ENCODE assay signal across 12 cellular contexts in the genomic region with DNA sequence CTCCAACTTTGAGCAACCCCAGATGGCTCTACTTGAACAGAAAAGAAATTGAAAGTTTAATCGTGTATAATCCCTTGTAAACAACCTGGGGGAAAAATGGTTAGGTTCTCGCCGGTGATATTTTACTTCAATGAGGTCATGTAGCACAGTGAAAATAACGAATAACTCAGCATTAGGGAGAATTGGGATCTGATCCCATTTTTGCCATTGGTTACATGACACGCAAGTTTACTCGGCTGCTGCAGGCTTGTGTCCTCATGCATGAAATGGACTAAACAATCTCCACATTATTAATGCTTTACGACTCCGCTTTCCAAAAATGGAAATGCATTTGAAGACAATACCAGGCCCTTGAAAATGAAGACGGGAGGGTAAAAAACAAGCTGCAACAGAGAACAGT. TPM values are rescaled to one million over a fixed set of nuclear protein-coding genes. Genes with fewer than 3 reads are reported as not detected.
DNase-seq lines count a peak whose midpoint lies in the region; ATAC-seq and TF ChIP-seq lines count a peak whose summit lies in the region.
"Had no signal": no experiment of that assay in that cellular context is flagged by ENCODE, and none has a peak within 500 bp of the region (broad histone marks: within the 10 kb centered on the region; RNA-seq: fewer than 3 reads in every experiment).

No MANE protein-coding gene starts in this region.

- H3K27me3 ChIP-seq in GM23338 (ENCODE audit: insufficient read depth) (peaks cover 9% of the 10 kb centered on the region; the same call in 1 of the 2 replicates), smooth muscle cell (ENCODE audit: low read depth) (no peaks in the 10 kb centered on the region)

- WGBS in smooth muscle cell (ENCODE audit: low lambda C conversion rate) = 90% methylated on average over 9 of the region's 9 CpGs

- POLR2A ChIA-PET in activated CD4-positive, alpha-beta memory T cell treated with anti-CD3 and anti-CD28 coated beads, Interleukin-2, amount 10 ng/mL, durations not matched to agents 7 days and 5 days (lab: Charles Lee) = interaction anchor here (1.2 to 3.3 kb wide), 3 partner anchors 11 to 90 kb away, joined by 4 to 22 read pairs (median 5); no protein-coding TSS in a partner anchor

- H4K20me1 ChIP-seq in GM23338 (replicated peaks; ENCODE audit: insufficient read depth) (no peaks in the 10 kb centered on the region), smooth muscle cell (ENCODE audit: low read depth) (no peaks in the 10 kb centered on the region)

- H3K27me3 Mint-ChIP-seq in GM23338 (ENCODE audit: insufficient read depth, low read depth, poor library complexity) = peaks cover 5% of the 10 kb centered on the region
- H3K27me3 Mint-ChIP-seq in activated CD4-positive, alpha-beta memory T cell treated with anti-CD3 and anti-CD28 coated beads, Interleukin-2, amount 10 ng/mL, durations not matched to agents 7 days and 5 days = no peaks in the 10 kb centered on the region

- H3K36me3 Mint-ChIP-seq in GM23338 (ENCODE audit: low read depth) = no peaks in the 10 kb centered on the region
- no peaks in the 10 kb centered on the region for H3K36me3 Mint-ChIP-seq in activated CD4-positive, alpha-beta memory T cell treated with anti-CD3 and anti-CD28 coated beads, Interleukin-2, amount 10 ng/mL, durations not matched to agents 7 days and 5 days (ENCODE audit: low read depth)

- no peak overlapping the region for H2AFZ ChIP-seq in GM23338
- H2AFZ ChIP-seq in smooth muscle cell (ENCODE audit: low read depth) = no peak overlapping the region

- no peak for TF ChIP-seq CTCF in C4-2B (conservative IDR thresholded peaks at IDR 0.05)
- no peak for TF ChIP-seq CTCF in GM23338 (conservative IDR thresholded peaks at IDR 0.05; ENCODE audit: low read depth in 2 of 2)
- TF ChIP-seq CTCF in smooth muscle cell (IDR thresholded peaks at IDR 0.05; ENCODE audit: borderline replicate concordance, insufficient read depth, poor library complexity, severe bottlenecking) = no peak

- CTCF ChIA-PET in activated CD4-positive, alpha-beta memory T cell treated with anti-CD3 and anti-CD28 coated beads, Interleukin-2, amount 10 ng/mL, durations not matched to agents 7 days and 5 days (lab: Charles Lee) = interaction anchor here (0.8 to 1.9 kb wide), 3 partner anchors 10 to 135 kb away, joined by 3 to 8 read pairs (median 7); partner anchors contain the start of gene LRRC37A3

- H3K9me3 ChIP-seq in smooth muscle cell (replicated peaks; ENCODE audit: low read depth) = no peaks in the 10 kb centered on the region

- H3F3A ChIP-seq in GM23338 (replicated peaks; ENCODE audit: low read depth) = no peaks in the 10 kb centered on the region
- H3F3A ChIP-seq in smooth muscle cell (ENCODE audit: low read depth) = peaks cover 14% of the 10 kb centered on the region

- no peaks in the 10 kb centered on the region for H3K79me2 ChIP-seq in GM23338 (replicated peaks; ENCODE audit: insufficient read depth)
- H3K79me2 ChIP-seq in smooth muscle cell (ENCODE audit: low read depth) = no peaks in the 10 kb centered on the region

- H3K9me3 Mint-ChIP-seq in GM23338 = no peaks in the 10 kb centered on the region
- no peaks in the 10 kb centered on the region for H3K9me3 Mint-ChIP-seq in activated CD4-positive, alpha-beta memory T cell treated with anti-CD3 and anti-CD28 coated beads, Interleukin-2, amount 10 ng/mL, durations not matched to agents 7 days and 5 days

- H3K9ac ChIP-seq in smooth muscle cell (ENCODE audit: low read depth) = no peak overlapping the region

- H3K27ac ChIP-seq in C4-2B = peak overlapping the region; percentile 84; the same call in 1 of the 2 replicates
- H3K27ac ChIP-seq in GM23338 (ENCODE audit: low read depth) = no peak overlapping the region
- H3K27ac ChIP-seq in smooth muscle cell (ENCODE audit: low read depth) = no peak overlapping the region

- peak overlapping the region; percentile 44 for H3K4me3 Mint-ChIP-seq in GM23338
- peak overlapping the region; percentile 67 for H3K4me3 Mint-ChIP-seq in activated CD4-positive, alpha-beta memory T cell treated with anti-CD3 and anti-CD28 coated beads, Interleukin-2, amount 10 ng/mL, durations not matched to agents 7 days and 5 days

- H3K9me2 ChIP-seq in GM23338 (ENCODE audit: insufficient read depth) = no peaks in the 10 kb centered on the region

- H3K36me3 ChIP-seq in GM23338 (ENCODE audit: insufficient read depth) (no peaks in the 10 kb centered on the region), smooth muscle cell (ENCODE audit: low read depth) (no peaks in the 10 kb centered on the region)

- H3K4me1 ChIP-seq in GM23338 (ENCODE audit: insufficient read depth) (peaks cover 6% of the 10 kb centered on the region; the same call in 1 of the 2 replicates), smooth muscle cell (ENCODE audit: low read depth) (peaks cover 4% of the 10 kb centered on the region)

- no peak for ATAC-seq in GM23338
- ATAC-seq: Right ventricle myocardium inferior had no signal

- H3K4me2 ChIP-seq in GM23338 (no peak overlapping the region), smooth muscle cell (no peak overlapping the region)

- H3K27ac Mint-ChIP-seq in GM23338 = no peak overlapping the region
- H3K27ac Mint-ChIP-seq in activated CD4-positive, alpha-beta memory T cell treated with anti-CD3 and anti-CD28 coated beads, Interleukin-2, amount 10 ng/mL, durations not matched to agents 7 days and 5 days = peak overlapping the region; percentile 75

- DNase-seq in GM23338 (ENCODE audit: low spot score) (no peak), left kidney (ENCODE audit: low read depth, low spot score) (peak; percentile 46), NCI-H2029 (lab: John Stamatoyannopoulos, UW) (no peak), AG20443 (ENCODE audit: low spot score) (no peak), smooth muscle cell (lab: John Stamatoyannopoulos, UW; ENCODE audit: unreplicated experiment) (no peak), GM19240 (ENCODE audit: insufficient read length, low spot score) (no peak)
- no peak for DNase-seq in activated CD4-positive, alpha-beta memory T cell treated with anti-CD3 and anti-CD28 coated beads, Interleukin-2, amount 10 ng/mL, durations not matched to agents 7 days and 5 days
- DNase-seq: activated CD8-positive, alpha-beta memory T cell treated with anti-CD3 and anti-CD28 coated beads for 24 hours; head of caudate nucleus; NCI-H2029 treated with DMSO at 0.1 percent for 48 hours had no signal

- peaks cover 4% of the 10 kb centered on the region for H3K4me1 Mint-ChIP-seq in GM23338
- peaks cover 72% of the 10 kb centered on the region for H3K4me1 Mint-ChIP-seq in activated CD4-positive, alpha-beta memory T cell treated with anti-CD3 and anti-CD28 coated beads, Interleukin-2, amount 10 ng/mL, durations not matched to agents 7 days and 5 days

- H3K4me3 ChIP-seq in GM23338 (no peak overlapping the region), smooth muscle cell (no peak overlapping the region)

TF ChIP-seq in GM23338, 12 proteins besides CTCF, POLR2A, EP300 and RAD21 (continues in another document):
- no peak for TF ChIP-seq ZNF114 (CRISPR knock-in tag; IDR thresholded peaks at IDR 0.05)
- TF ChIP-seq ETS1 (IDR thresholded peaks at IDR 0.05) = no peak
- no peak for TF ChIP-seq POLR2AphosphoS5 (IDR thresholded peaks at IDR 0.05; ENCODE audit: low read depth)
- TF ChIP-seq JUNB (IDR thresholded peaks at IDR 0.05; ENCODE audit: unreplicated experiment) = no peak
- TF ChIP-seq ZNF331 (CRISPR knock-in tag; IDR thresholded peaks at IDR 0.05; ENCODE audit: low read depth) = no peak
- no peak for TF ChIP-seq CREB1 (CRISPR knock-in tag; IDR thresholded peaks at IDR 0.05; ENCODE audit: low read depth)
- no peak for TF ChIP-seq STAT1 (IDR thresholded peaks at IDR 0.05; ENCODE audit: unreplicated experiment)

RNA-seq across cellular contexts. Expression of gene LRRC37A3, which starts 45.5 kb away (rescaled TPM):
- total RNA-seq in GM23338 (2014; rRNA removed; shearing (Covaris generic)) = 5.6 and 7.3 TPM in 2 replicates
- polyA plus RNA-seq in GM23338 (2016; fragmentation: Nextera tagmentation; extraction: Ambion mirVana) = 3.5 and 3.9 TPM in 2 replicates
- total RNA-seq in activated CD4-positive, alpha-beta memory T cell treated with anti-CD3 and anti-CD28 coated beads, Interleukin-2, amount 10 ng/mL, durations not matched to agents 7 days and 5 days = 10 to 100 TPM; 17.2 to 19.0 TPM
- 7.2 and 11.7 TPM in 2 replicates for total RNA-seq in smooth muscle cell
- 3.2 and 6.1 TPM in 2 replicates for polyA plus RNA-seq in smooth muscle cell
